8 cellular contexts compared by ENCODE assay signal in the genomic region with DNA sequence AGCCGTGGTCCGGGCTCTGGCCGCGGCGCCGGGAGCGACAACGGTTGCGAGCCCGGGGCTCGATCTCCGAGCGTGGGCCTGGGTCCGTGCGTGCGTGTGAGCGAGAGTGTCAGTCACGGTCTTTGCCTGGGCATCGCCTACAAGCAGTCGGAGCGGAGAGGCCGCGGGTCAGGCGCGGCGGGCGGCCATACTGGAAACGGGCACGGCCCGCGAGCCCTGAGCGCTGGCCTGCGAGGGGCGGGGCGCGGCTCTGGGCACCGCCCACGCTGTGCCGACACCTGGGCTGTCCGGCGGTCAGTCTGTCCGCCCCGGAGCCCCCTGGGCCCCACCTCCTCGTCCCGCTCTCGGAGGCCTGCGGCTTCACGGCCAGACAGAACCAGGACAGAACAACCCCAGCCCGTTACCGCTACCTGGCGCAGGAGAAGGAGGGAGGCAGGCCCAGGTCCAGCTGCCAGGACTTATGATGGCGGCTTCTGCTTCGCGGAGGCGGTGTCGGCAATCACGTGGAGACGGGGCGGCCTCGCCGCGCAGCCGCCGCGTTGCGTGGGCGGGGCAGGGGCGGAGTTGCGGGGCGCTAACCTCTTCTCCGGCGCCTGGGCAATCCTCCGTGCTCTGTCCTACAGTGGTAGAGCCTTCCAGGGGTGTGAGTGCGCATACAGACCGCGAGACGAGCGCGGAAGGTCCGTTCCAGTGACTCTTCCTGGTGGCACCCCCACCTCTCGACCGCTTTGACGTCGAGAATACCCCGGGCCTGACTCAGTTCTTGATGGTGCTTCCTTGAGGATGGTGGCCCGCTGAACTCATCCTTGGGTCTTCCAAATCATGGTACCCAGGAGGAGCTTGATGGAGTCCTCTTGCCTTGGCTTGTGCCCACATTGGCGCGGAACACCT. TPM values are rescaled to one million over a fixed set of nuclear protein-coding genes. Genes with fewer than 3 reads are reported as not detected.
DNase-seq lines count a peak whose midpoint lies in the region; ATAC-seq and TF ChIP-seq lines count a peak whose summit lies in the region.

A gene with protein sequence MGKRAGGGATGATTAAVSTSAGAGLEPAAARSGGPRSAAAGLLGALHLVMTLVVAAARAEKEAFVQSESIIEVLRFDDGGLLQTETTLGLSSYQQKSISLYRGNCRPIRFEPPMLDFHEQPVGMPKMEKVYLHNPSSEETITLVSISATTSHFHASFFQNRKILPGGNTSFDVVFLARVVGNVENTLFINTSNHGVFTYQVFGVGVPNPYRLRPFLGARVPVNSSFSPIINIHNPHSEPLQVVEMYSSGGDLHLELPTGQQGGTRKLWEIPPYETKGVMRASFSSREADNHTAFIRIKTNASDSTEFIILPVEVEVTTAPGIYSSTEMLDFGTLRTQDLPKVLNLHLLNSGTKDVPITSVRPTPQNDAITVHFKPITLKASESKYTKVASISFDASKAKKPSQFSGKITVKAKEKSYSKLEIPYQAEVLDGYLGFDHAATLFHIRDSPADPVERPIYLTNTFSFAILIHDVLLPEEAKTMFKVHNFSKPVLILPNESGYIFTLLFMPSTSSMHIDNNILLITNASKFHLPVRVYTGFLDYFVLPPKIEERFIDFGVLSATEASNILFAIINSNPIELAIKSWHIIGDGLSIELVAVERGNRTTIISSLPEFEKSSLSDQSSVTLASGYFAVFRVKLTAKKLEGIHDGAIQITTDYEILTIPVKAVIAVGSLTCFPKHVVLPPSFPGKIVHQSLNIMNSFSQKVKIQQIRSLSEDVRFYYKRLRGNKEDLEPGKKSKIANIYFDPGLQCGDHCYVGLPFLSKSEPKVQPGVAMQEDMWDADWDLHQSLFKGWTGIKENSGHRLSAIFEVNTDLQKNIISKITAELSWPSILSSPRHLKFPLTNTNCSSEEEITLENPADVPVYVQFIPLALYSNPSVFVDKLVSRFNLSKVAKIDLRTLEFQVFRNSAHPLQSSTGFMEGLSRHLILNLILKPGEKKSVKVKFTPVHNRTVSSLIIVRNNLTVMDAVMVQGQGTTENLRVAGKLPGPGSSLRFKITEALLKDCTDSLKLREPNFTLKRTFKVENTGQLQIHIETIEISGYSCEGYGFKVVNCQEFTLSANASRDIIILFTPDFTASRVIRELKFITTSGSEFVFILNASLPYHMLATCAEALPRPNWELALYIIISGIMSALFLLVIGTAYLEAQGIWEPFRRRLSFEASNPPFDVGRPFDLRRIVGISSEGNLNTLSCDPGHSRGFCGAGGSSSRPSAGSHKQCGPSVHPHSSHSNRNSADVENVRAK (N-terminal part only) (minus strand): TSS at position 215 of the 891 bp plus-strand sequence. CDS start 286 bp downstream, outside the sequence.

- H3K9ac ChIP-seq in SK-N-SH: peak within 1 kb of the TSS; percentile 76

- H3K4me2 ChIP-seq in SK-N-SH: peak within 1 kb of the TSS; percentile 75

- H3F3A ChIP-seq in SK-N-SH (replicated peaks; ENCODE audit: insufficient read depth): no peaks in the 10 kb centered on the region

- peaks cover 41% of the 10 kb centered on the region for H3K79me2 ChIP-seq in SK-N-SH (ENCODE audit: insufficient read depth)

- 5% methylated on average over 21 of the region's 88 CpGs for WGBS in SK-N-SH (ENCODE audit: low lambda C conversion rate)

- POLR2A ChIA-PET in GM10248 (lab: Yijun Ruan, JAX): no interaction called here
- POLR2A ChIA-PET in SK-N-SH (lab: Yijun Ruan, JAX): interaction anchor here (0.7 to 1.0 kb wide), 3 partner anchors 11 to 195 kb away, joined by 3 to 4 read pairs (median 3); no protein-coding TSS in a partner anchor

- ATAC-seq in HG02588 (IDR thresholded peaks at IDR 0.05; ENCODE audit: unreplicated experiment): peak; percentile 73

- DNase-seq in GM10248 (ENCODE audit: extremely low spot score): peak; percentile 95
- peak; percentile 77 for DNase-seq in NCI-H1092 (lab: John Stamatoyannopoulos, UW)
- peak; percentile 96 for DNase-seq in SK-N-SH
- peak; percentile 97 for DNase-seq in activated naive CD4-positive, alpha-beta T cell treated with anti-CD3 and anti-CD28 coated beads, Interleukin-2, amount 50 U/mL, for 16 hours
- DNase-seq in germinal center (ENCODE audit: low spot score): peak; percentile 93
- DNase-seq in non-pigmented ciliary epithelial cell (ENCODE audit: low read depth): peak; percentile 71
- peak; percentile 71 to 100 (median 91) for DNase-seq in substantia nigra (lab: John Stamatoyannopoulos, UW)

- peak within 1 kb of the TSS; percentile 79 to 97 for H3K27ac ChIP-seq in SK-N-SH (ENCODE audit: low read depth in 2 of 2, low read length in 1 of 2)
- H3K27ac ChIP-seq in substantia nigra (ENCODE audit: low read depth, low read length, poor library complexity, severe bottlenecking): peak within 1 kb of the TSS; percentile 96

- H4K20me1 ChIP-seq in SK-N-SH (ENCODE audit: insufficient read depth): peaks cover 29% of the 10 kb centered on the region

- TF ChIP-seq CTCF in GM10248 (IDR thresholded peaks at IDR 0.05; ENCODE audit: control extremely low read depth, extremely low read depth, low read depth, missing control alignments): no peak
- TF ChIP-seq CTCF in SK-N-SH (IDR thresholded peaks at IDR 0.05): no peak

- H3K9me3 ChIP-seq in SK-N-SH: no peaks in the 10 kb centered on the region

- no peaks in the 10 kb centered on the region for H3K9me2 ChIP-seq in SK-N-SH

- no peaks in the 10 kb centered on the region for H3K36me3 ChIP-seq in SK-N-SH (replicated peaks in 1 of 2; ENCODE audit: control insufficient read depth in 1 of 2, insufficient read depth in 2 of 2, low read length in 1 of 2)

- H3K27me3 ChIP-seq in SK-N-SH (ENCODE audit: insufficient read depth): no peaks in the 10 kb centered on the region

- no peak for TF ChIP-seq EP300 in SK-N-SH (IDR thresholded peaks at IDR 0.05; ENCODE audit: borderline replicate concordance in 1 of 2, low read depth in 1 of 2, low read length in 1 of 2)

- peaks cover 5 to 20% of the 10 kb centered on the region in 2 experiments; a peak in 3 of 4 replicates for H3K4me1 ChIP-seq in SK-N-SH (ENCODE audit: control insufficient read depth in 1 of 2, insufficient read depth in 2 of 2, low read depth in 1 of 2, low read length in 1 of 2)

- peak; percentile 6; the same call in 1 of the 2 replicates for TF ChIP-seq RAD21 in SK-N-SH (IDR thresholded peaks at IDR 0.05; ENCODE audit: low read length)

- peak within 1 kb of the TSS; percentile 95 for H2AFZ ChIP-seq in SK-N-SH (ENCODE audit: low read depth)

- CTCF ChIA-PET in GM10248 (lab: Yijun Ruan, JAX): interaction anchor here (0.6 to 1.4 kb wide), 3 partner anchors 12 to 189 kb away, joined by 3 to 6 read pairs (median 5); no protein-coding TSS in a partner anchor
- CTCF ChIA-PET in SK-N-SH (lab: Yijun Ruan, JAX): interaction anchor here (0.6 to 1.6 kb wide), 4 partner anchors 69 to 1296 kb away, joined by 3 to 4 read pairs (median 3); no protein-coding TSS in a partner anchor

- H3K4me3 ChIP-seq in SK-N-SH (ENCODE audit: low read depth in 2 of 2, low read length in 1 of 2): peak within 1 kb of the TSS; percentile 92 to 93

TF ChIP-seq in SK-N-SH, 30 proteins besides CTCF, POLR2A, EP300 and RAD21 (continues in another document):
- TF ChIP-seq USF2 (IDR thresholded peaks at IDR 0.05; ENCODE audit: borderline replicate concordance, low read depth, low read length) (peak; percentile 90), TEAD4 (IDR thresholded peaks at IDR 0.05; ENCODE audit: borderline replicate concordance, insufficient read depth) (no peak), GABPA (IDR thresholded peaks at IDR 0.05; ENCODE audit: low read depth) (no peak), SIN3A (IDR thresholded peaks at IDR 0.05; ENCODE audit: borderline replicate concordance, low read depth, low read length) (no peak), POLR2AphosphoS5 (IDR thresholded peaks at IDR 0.05; ENCODE audit: low read depth, low read length) (peak; percentile 45; the same call in 1 of the 2 replicates), YY1 (IDR thresholded peaks at IDR 0.05; ENCODE audit: low read depth) (peak; percentile 99), NRF1 (IDR thresholded peaks at IDR 0.05; ENCODE audit: low read depth, low read length) (peak; percentile 86)
- TF ChIP-seq, protein P1, sequence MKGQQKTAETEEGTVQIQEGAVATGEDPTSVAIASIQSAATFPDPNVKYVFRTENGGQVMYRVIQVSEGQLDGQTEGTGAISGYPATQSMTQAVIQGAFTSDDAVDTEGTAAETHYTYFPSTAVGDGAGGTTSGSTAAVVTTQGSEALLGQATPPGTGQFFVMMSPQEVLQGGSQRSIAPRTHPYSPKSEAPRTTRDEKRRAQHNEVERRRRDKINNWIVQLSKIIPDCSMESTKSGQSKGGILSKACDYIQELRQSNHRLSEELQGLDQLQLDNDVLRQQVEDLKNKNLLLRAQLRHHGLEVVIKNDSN (IDR thresholded peaks at IDR 0.05; ENCODE audit: borderline replicate concordance, low read depth): peak; percentile 98
- TF ChIP-seq, protein P2, sequence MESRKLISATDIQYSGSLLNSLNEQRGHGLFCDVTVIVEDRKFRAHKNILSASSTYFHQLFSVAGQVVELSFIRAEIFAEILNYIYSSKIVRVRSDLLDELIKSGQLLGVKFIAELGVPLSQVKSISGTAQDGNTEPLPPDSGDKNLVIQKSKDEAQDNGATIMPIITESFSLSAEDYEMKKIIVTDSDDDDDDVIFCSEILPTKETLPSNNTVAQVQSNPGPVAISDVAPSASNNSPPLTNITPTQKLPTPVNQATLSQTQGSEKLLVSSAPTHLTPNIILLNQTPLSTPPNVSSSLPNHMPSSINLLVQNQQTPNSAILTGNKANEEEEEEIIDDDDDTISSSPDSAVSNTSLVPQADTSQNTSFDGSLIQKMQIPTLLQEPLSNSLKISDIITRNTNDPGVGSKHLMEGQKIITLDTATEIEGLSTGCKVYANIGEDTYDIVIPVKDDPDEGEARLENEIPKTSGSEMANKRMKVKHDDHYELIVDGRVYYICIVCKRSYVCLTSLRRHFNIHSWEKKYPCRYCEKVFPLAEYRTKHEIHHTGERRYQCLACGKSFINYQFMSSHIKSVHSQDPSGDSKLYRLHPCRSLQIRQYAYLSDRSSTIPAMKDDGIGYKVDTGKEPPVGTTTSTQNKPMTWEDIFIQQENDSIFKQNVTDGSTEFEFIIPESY (IDR thresholded peaks at IDR 0.05; ENCODE audit: borderline replicate concordance, low read depth): no peak
- TF ChIP-seq, protein P3, sequence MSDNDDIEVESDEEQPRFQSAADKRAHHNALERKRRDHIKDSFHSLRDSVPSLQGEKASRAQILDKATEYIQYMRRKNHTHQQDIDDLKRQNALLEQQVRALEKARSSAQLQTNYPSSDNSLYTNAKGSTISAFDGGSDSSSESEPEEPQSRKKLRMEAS (IDR thresholded peaks at IDR 0.05; ENCODE audit: low read depth): no peak; the same call in 1 of the 2 replicates

RNA-seq across cellular contexts. Expression of the gene that starts here (rescaled TPM):
- polyA plus RNA-seq in SK-N-SH (2012; rRNA removed): 7.8 and 9.1 TPM in 2 replicates
- 7.4 and 7.5 TPM in 2 replicates for polyA plus RNA-seq in SK-N-SH (2012; cell fraction: cytosol; rRNA removed)
- polyA plus RNA-seq in SK-N-SH (2012; cell fraction: nucleus; rRNA removed): 20.6 and 30.2 TPM in 2 replicates

Comparison
In these comparisons a context has a peak if more than half of its experiments do, and no peak if none do; other contexts are left out.
1. Peak in every context shown above with its lines: DNase-seq, ATAC-seq, H3K4me3 ChIP-seq and H3K27ac ChIP-seq.